ENCODE assay signal across 9 cellular contexts in genomic region chr19:575527-576506, GRCh38. TPM values are rescaled to one million over a fixed set of nuclear protein-coding genes. Genes with fewer than 3 reads are reported as not detected.
A peak's percentile ranks its signal among the peaks of the same experiment; 100 is the strongest.
DNase-seq lines count a peak whose midpoint lies in the region; ATAC-seq, FAIRE-seq and TF ChIP-seq lines count a peak whose summit lies in the region.
"Had no signal": no experiment of that assay in that cellular context is flagged by ENCODE, and none has a peak within 500 bp of the region (broad histone marks: within the 10 kb centered on the region; RNA-seq: fewer than 3 reads in every experiment).

No MANE protein-coding gene starts in this region.

- ATAC-seq in A549: peak; percentile 31 to 41; a peak in 4 of 6 replicates
- no peak for ATAC-seq in HG03457 (IDR thresholded peaks at IDR 0.05; ENCODE audit: unreplicated experiment)

- DNase-seq in A549 (ENCODE audit: low read depth in 1 of 2, low spot score in 1 of 2): no peak
- DNase-seq in LNCaP clone FGC (ENCODE audit: low read depth): no peak
- DNase-seq in colonic mucosa: no peak
- DNase-seq in CD1c-positive myeloid dendritic cell (ENCODE audit: extremely low spot score): no peak
- DNase-seq in SW480 (ENCODE audit: low spot score): no peak
- DNase-seq in pons (ENCODE audit: low spot score): no peak
- DNase-seq: naive B cell had no signal

- peak overlapping the region; percentile 83 for H3K4me2 ChIP-seq in A549

- no peaks in the 10 kb centered on the region for H3K9me3 ChIP-seq in A549
- no peaks in the 10 kb centered on the region for H3K9me3 ChIP-seq in colonic mucosa
- H3K9me3 ChIP-seq in liver (ENCODE audit: control insufficient read depth in 4 of 4, low read length in 3 of 4): no peaks in the 10 kb centered on the region

- CTCF ChIA-PET in A549 (lab: Yijun Ruan, JAX): interaction anchor here (1.0 to 2.7 kb wide), 8 partner anchors 9 to 158 kb away, joined by 3 to 31 read pairs (median 6); partner anchors contain the start of gene CDC34

- 49% methylated on average over 20 of the region's 38 CpGs for WGBS in A549 (ENCODE audit: missing lambda C conversion rate)
- 65% methylated on average over 38 of the region's 38 CpGs for WGBS in liver

- H3K27ac ChIP-seq in A549 (peak overlapping the region; percentile 49 to 100; a peak in 5 of 6 replicates), colonic mucosa (no peak overlapping the region), liver (ENCODE audit: low read depth in 1 of 2, low read length in 2 of 2) (peak overlapping the region in 1 of 2 donors; percentile 84)

- intact Hi-C loops in colonic mucosa (cut with DNase I): no loop called here

- TF ChIP-seq RAD21 in A549 (conservative IDR thresholded peaks at IDR 0.05 in 1 of 2, IDR thresholded peaks at IDR 0.05 in 1 of 2) (no peak), liver (IDR thresholded peaks at IDR 0.05) (no peak)

- no peak for TF ChIP-seq POLR2A in A549 (IDR thresholded peaks at IDR 0.05; ENCODE audit: low read length)

- TF ChIP-seq CTCF in A549 (IDR thresholded peaks at IDR 0.05) (no peak), LNCaP clone FGC (IDR thresholded peaks at IDR 0.05; ENCODE audit: control insufficient read depth, extremely low read depth, insufficient read depth) (no peak), colonic mucosa (IDR thresholded peaks at IDR 0.05) (no peak), liver (IDR thresholded peaks at IDR 0.05; ENCODE audit: low read depth, low read length, missing input control) (no peak)

- H3K4me1 ChIP-seq in A549 (peaks cover 29% of the 10 kb centered on the region), colonic mucosa (peaks cover 18% of the 10 kb centered on the region), liver (ENCODE audit: control insufficient read depth in 4 of 4, insufficient read depth in 4 of 4, low read length in 3 of 4) (peaks cover 23 to 40% (median 34%) of the 10 kb centered on the region in 4 donors)

- H3K9ac ChIP-seq in colonic mucosa (ENCODE audit: low read depth in 2 of 2, low read length in 2 of 2): peak overlapping the region in 1 of 2 donors; percentile 51
- H3K9ac ChIP-seq in liver (ENCODE audit: low read depth in 1 of 2, low read length in 2 of 2): no peak overlapping the region

- H3K36me3 ChIP-seq in colonic mucosa: peaks cover 5% of the 10 kb centered on the region
- H3K36me3 ChIP-seq in liver (ENCODE audit: control insufficient read depth in 4 of 4, insufficient read depth in 3 of 4, low read depth in 1 of 4, low read length in 3 of 4): peaks cover 5 to 8% (median 7%) of the 10 kb centered on the region in 4 donors

- TF ChIP-seq EP300 in A549 (IDR thresholded peaks at IDR 0.05): no peak

- POLR2A ChIA-PET in A549 (lab: Yijun Ruan, JAX): interaction anchor here (0.8 to 1.5 kb wide), 3 partner anchors 10 to 57 kb away, joined by 3 to 7 read pairs (median 6); no protein-coding TSS in a partner anchor

- H3K27me3 ChIP-seq in colonic mucosa (no peaks in the 10 kb centered on the region), liver (ENCODE audit: control insufficient read depth in 4 of 4, insufficient read depth in 4 of 4, low read length in 3 of 4) (no peaks in the 10 kb centered on the region)

- FAIRE-seq in A549 (lab: Jason Lieb, UNC): no peak

- H3K4me3 ChIP-seq in A549: peak overlapping the region; percentile 34
- peak overlapping the region; percentile 50 for H3K4me3 ChIP-seq in LNCaP clone FGC (ENCODE audit: low read depth, low read length)
- H3K4me3 ChIP-seq in colonic mucosa: peak overlapping the region; percentile 99
- H3K4me3 ChIP-seq in liver (ENCODE audit: low read depth in 1 of 3, low read length in 3 of 3): peak overlapping the region in 2 of 3 donors; percentile 37 to 38

TF ChIP-seq in A549, 52 proteins besides CTCF, POLR2A, EP300 and RAD21 (continues in another document):
- TF ChIP-seq RARB (CRISPR knock-in tag; IDR thresholded peaks at IDR 0.05): no peak

TF ChIP-seq in liver, 16 proteins besides CTCF, POLR2A, EP300 and RAD21 (continues in another document):
- TF ChIP-seq EGR1 (IDR thresholded peaks at IDR 0.05; ENCODE audit: low read depth in 2 of 2) (no peak), REST (IDR thresholded peaks at IDR 0.05) (no peak), SP1 (IDR thresholded peaks at IDR 0.05) (no peak), JUND (IDR thresholded peaks at IDR 0.05) (no peak), GABPA (IDR thresholded peaks at IDR 0.05 in 1 of 2, conservative IDR thresholded peaks at IDR 0.05 in 1 of 2) (no peak)

RNA-seq across cellular contexts. Expression of gene BSG, which starts 3.4 kb away (rescaled TPM):
- 237 and 285 TPM in 2 replicates for polyA plus RNA-seq in A549 (2011; rRNA removed)
- polyA plus RNA-seq in A549 (2012; cell fraction: cytosol; rRNA removed): 453 and 544 TPM in 2 replicates
- 893 and 1,029 TPM in 2 replicates for polyA plus RNA-seq in A549 (2012; cell fraction: nucleus; rRNA removed)
- polyA plus RNA-seq in A549 (2017; fragmentation: RNase III; extraction: RNeasy Plus Mini Kit Qiagen cat#74134 plus additional on column Dnase treatment): 528 to 583 TPM (median 579 TPM) in 3 replicates
- polyA minus RNA-seq in A549 (2011; rRNA and poly(A)+ RNA removed): 251 and 294 TPM in 2 replicates
- 1,000 to 10,000 TPM in 1 of 2 donors, 100 to 1,000 TPM in 1; 920 to 1,084 TPM for total RNA-seq in colonic mucosa
- 100 to 1,000 TPM in 1 of 2 donors, 10 to 100 TPM in 1; 80.4 to 367 TPM for total RNA-seq in liver
- 100 to 1,000 TPM; 146 to 152 TPM for polyA plus RNA-seq in liver

RNA-seq across cellular contexts. Expression of gene HCN2, which starts 13.9 kb away (rescaled TPM):
- polyA plus RNA-seq in A549 (2011; rRNA removed) (2.7 and 7.1 TPM in 2 replicates), A549 (2017; fragmentation: RNase III; extraction: RNeasy Plus Mini Kit Qiagen cat#74134 plus additional on column Dnase treatment) (23.2 to 24.8 TPM (median 24.7 TPM) in 3 replicates), liver (under 1 TPM in 1 of 2 donors, not detected in 1; 0.13 TPM)
- polyA plus RNA-seq in A549 (2012; cell fraction: cytosol; rRNA removed): 11.4 and 16.3 TPM in 2 replicates
- 13.9 and 20.2 TPM in 2 replicates for polyA plus RNA-seq in A549 (2012; cell fraction: nucleus; rRNA removed)
- polyA minus RNA-seq in A549 (2011; rRNA and poly(A)+ RNA removed): 15.7 and 22.3 TPM in 2 replicates
- total RNA-seq in colonic mucosa (under 1 TPM; 0.17 to 0.40 TPM), liver (under 1 TPM; 0.05 to 0.17 TPM)

RNA-seq across cellular contexts. Expression of gene GZMM, which starts 32.0 kb away (rescaled TPM):
- not detected in 2 replicates for polyA plus RNA-seq in A549 (2011; rRNA removed)
- polyA plus RNA-seq in A549 (2012; cell fraction: cytosol; rRNA removed): 0.11 and 0.14 TPM in 2 replicates
- polyA plus RNA-seq in A549 (2012; cell fraction: nucleus; rRNA removed): 0.39 and 0.64 TPM in 2 replicates
- 0.11 TPM in 1 of 3 replicates, not detected in the others for polyA plus RNA-seq in A549 (2017; fragmentation: RNase III; extraction: RNeasy Plus Mini Kit Qiagen cat#74134 plus additional on column Dnase treatment)
- not detected in 2 replicates for polyA minus RNA-seq in A549 (2011; rRNA and poly(A)+ RNA removed)
- 1 to 10 TPM in 1 of 2 donors, under 1 TPM in 1; 0.61 to 1.0 TPM for total RNA-seq in colonic mucosa
- total RNA-seq in liver: 1 to 10 TPM; 1.0 to 1.1 TPM
- polyA plus RNA-seq in liver: 1 to 10 TPM in 1 of 2 donors, under 1 TPM in 1; 0.28 to 1.3 TPM

RNA-seq across cellular contexts. Expression of gene CDC34, which starts 44.3 kb away (rescaled TPM):
- polyA plus RNA-seq in A549 (2011; rRNA removed) (36.9 and 37.4 TPM in 2 replicates), A549 (2017; fragmentation: RNase III; extraction: RNeasy Plus Mini Kit Qiagen cat#74134 plus additional on column Dnase treatment) (56.3 to 62.6 TPM (median 57.6 TPM) in 3 replicates), liver (10 to 100 TPM; 19.2 to 53.9 TPM)
- polyA plus RNA-seq in A549 (2012; cell fraction: cytosol; rRNA removed): 82.8 and 83.4 TPM in 2 replicates
- polyA plus RNA-seq in A549 (2012; cell fraction: nucleus; rRNA removed): 84.9 and 93.6 TPM in 2 replicates
- 29.1 and 29.2 TPM in 2 replicates for polyA minus RNA-seq in A549 (2011; rRNA and poly(A)+ RNA removed)
- total RNA-seq in colonic mucosa (10 to 100 TPM; 60.7 to 93.4 TPM), liver (10 to 100 TPM; 29.6 to 83.8 TPM)

RNA-seq across cellular contexts. Expression of gene POLRMT, which starts 57.5 kb away (rescaled TPM):
- polyA plus RNA-seq in A549 (2011; rRNA removed): 41.9 and 59.8 TPM in 2 replicates
- 58.8 and 76.2 TPM in 2 replicates for polyA plus RNA-seq in A549 (2012; cell fraction: cytosol; rRNA removed)
- polyA plus RNA-seq in A549 (2012; cell fraction: nucleus; rRNA removed): 187 and 288 TPM in 2 replicates
- polyA plus RNA-seq in A549 (2017; fragmentation: RNase III; extraction: RNeasy Plus Mini Kit Qiagen cat#74134 plus additional on column Dnase treatment): 65.0 to 68.8 TPM (median 66.5 TPM) in 3 replicates
- 192 and 233 TPM in 2 replicates for polyA minus RNA-seq in A549 (2011; rRNA and poly(A)+ RNA removed)
- 10 to 100 TPM; 50.2 to 77.3 TPM for total RNA-seq in colonic mucosa
- 10 to 100 TPM; 16.0 to 33.0 TPM for total RNA-seq in liver
- 10 to 100 TPM; 37.2 to 41.4 TPM for polyA plus RNA-seq in liver

Comparison
In these comparisons a context has a peak if more than half of its experiments do, and no peak if none do; other contexts are left out.
1. H3K4me3 ChIP-seq: peak in every context shown above with its lines; median percentile 99 in colonic mucosa; 50 in LNCaP clone FGC; 38 in liver; 34 in A549.